Comparison of ENCODE assay signal across 1 cellular context in genomic region chr14:75283884-75284563, GRCh38.
TF ChIP-seq lines count a peak whose summit lies in the region.

No MANE protein-coding gene starts in this region.

TF ChIP-seq in K562, 482 proteins besides CTCF, POLR2A, EP300 and RAD21 (continues in another document):
- peak; percentile 53; the same call in 1 of the 2 replicates for TF ChIP-seq NFE2L1 (tag; IDR thresholded peaks at IDR 0.05; ENCODE audit: borderline replicate concordance, low read depth)
- no peak for TF ChIP-seq ATF2 (CRISPR knock-in tag; IDR thresholded peaks at IDR 0.05)
- no peak for TF ChIP-seq PYGO2 (tag; IDR thresholded peaks at IDR 0.05)
- no peak for TF ChIP-seq MLLT1 (IDR thresholded peaks at IDR 0.05)
- no peak for TF ChIP-seq COPS2 (conservative IDR thresholded peaks at IDR 0.05)
- TF ChIP-seq E2F8 (IDR thresholded peaks at IDR 0.05; ENCODE audit: low read depth, partially characterized antibody), result no peak
- TF ChIP-seq SRSF1 (IDR thresholded peaks at IDR 0.05; ENCODE audit: low read depth, low read length), result no peak
- peak; percentile 35 for TF ChIP-seq FOSL1 (tag; conservative IDR thresholded peaks at IDR 0.05)
- no peak for TF ChIP-seq EHMT2 (IDR thresholded peaks at IDR 0.05)
- TF ChIP-seq SPI1 (IDR thresholded peaks at IDR 0.05; ENCODE audit: borderline replicate concordance, low read depth, low read length), result peak; percentile 47; the same call in 1 of the 2 replicates
- TF ChIP-seq ZBTB2 (IDR thresholded peaks at IDR 0.05), result no peak
- TF ChIP-seq ETS1 (conservative IDR thresholded peaks at IDR 0.05; ENCODE audit: control insufficient read depth, low read depth, low read length), result no peak
- peak; percentile 84 for TF ChIP-seq DPF2 (IDR thresholded peaks at IDR 0.05)
- TF ChIP-seq U2AF1 (optimal IDR thresholded peaks at IDR 0.05; ENCODE audit: low read depth, low read length), result no peak
- TF ChIP-seq ZMIZ1 (IDR thresholded peaks at IDR 0.05; ENCODE audit: low read depth in 2 of 2, low read length in 2 of 2), result no peak; a peak in 1 of 4 replicates
- peak; percentile 98 for TF ChIP-seq ZNF384 (IDR thresholded peaks at IDR 0.05; ENCODE audit: low read depth, low read length)
- TF ChIP-seq SRF (CRISPR knock-in tag; IDR thresholded peaks at IDR 0.05), result no peak
- 0 out of 2 replicates have a peak, but pooled peaks have one; percentile 51 for TF ChIP-seq ZBTB43 (CRISPR knock-in tag; IDR thresholded peaks at IDR 0.05)
- no peak for TF ChIP-seq ZNF143 (CRISPR knock-in tag; IDR thresholded peaks at IDR 0.05)
- TF ChIP-seq ZFP1 (CRISPR knock-in tag; IDR thresholded peaks at IDR 0.05), result no peak
- TF ChIP-seq KAT8 (IDR thresholded peaks at IDR 0.05; ENCODE audit: low read depth), result no peak
- peak; percentile 83 for TF ChIP-seq DACH1 (IDR thresholded peaks at IDR 0.05; ENCODE audit: partially characterized antibody)
- no peak for TF ChIP-seq BRD4 (IDR thresholded peaks at IDR 0.05)
- TF ChIP-seq CBFB (CRISPR knock-in tag; IDR thresholded peaks at IDR 0.05), result no peak
- TF ChIP-seq ZNF253 (CRISPR knock-in tag; conservative IDR thresholded peaks at IDR 0.05), result no peak
- TF ChIP-seq PURB (CRISPR knock-in tag; IDR thresholded peaks at IDR 0.05; ENCODE audit: low read depth), result no peak
- no peak for TF ChIP-seq ELF1 (tag; IDR thresholded peaks at IDR 0.05)
- TF ChIP-seq MLX (CRISPR knock-in tag; conservative IDR thresholded peaks at IDR 0.05), result no peak
- TF ChIP-seq CHD1 (IDR thresholded peaks at IDR 0.05; ENCODE audit: low read length), result no peak
- TF ChIP-seq HMGN3 (IDR thresholded peaks at IDR 0.05; ENCODE audit: borderline replicate concordance, extremely low read depth, insufficient read length, low read depth, low read length), result no peak
- no peak for TF ChIP-seq SAFB (IDR thresholded peaks at IDR 0.05; ENCODE audit: borderline replicate concordance, low read depth, low read length)
- TF ChIP-seq TRIM24 (IDR thresholded peaks at IDR 0.05), result peak; percentile 61 to 65
- no peak for TF ChIP-seq MAX (CRISPR knock-in tag; IDR thresholded peaks at IDR 0.05)
- TF ChIP-seq HNRNPL (IDR thresholded peaks at IDR 0.05; ENCODE audit: low read depth, low read length), result no peak
- no peak for TF ChIP-seq PCBP2 (IDR thresholded peaks at IDR 0.05; ENCODE audit: low read depth, low read length, poor library complexity, severe bottlenecking)
- no peak for TF ChIP-seq ZNF551 (CRISPR knock-in tag; IDR thresholded peaks at IDR 0.05)
- TF ChIP-seq ARID3A (IDR thresholded peaks at IDR 0.05; ENCODE audit: borderline replicate concordance, low read depth, low read length), result no peak
- TF ChIP-seq STAG1 (CRISPR knock-in tag; IDR thresholded peaks at IDR 0.05; ENCODE audit: borderline replicate concordance), result no peak
- TF ChIP-seq ZNF197 (CRISPR knock-in tag; IDR thresholded peaks at IDR 0.05; ENCODE audit: low read depth), result no peak
- TF ChIP-seq CBFA2T3 (IDR thresholded peaks at IDR 0.05), result peak; percentile 64
- peak; percentile 53; the same call in 1 of the 2 replicates for TF ChIP-seq HDAC2 (IDR thresholded peaks at IDR 0.05)
- TF ChIP-seq EGR1 (conservative IDR thresholded peaks at IDR 0.05), result no peak
- TF ChIP-seq TRIM28 (IDR thresholded peaks at IDR 0.05), result no peak
- TF ChIP-seq FOXA3 (CRISPR knock-in tag; conservative IDR thresholded peaks at IDR 0.05 in 1 of 2, IDR thresholded peaks at IDR 0.05 in 1 of 2), result no peak
- no peak for TF ChIP-seq ZBTB1 (CRISPR knock-in tag; IDR thresholded peaks at IDR 0.05; ENCODE audit: borderline replicate concordance, low read depth)
- TF ChIP-seq MTA3 (IDR thresholded peaks at IDR 0.05; ENCODE audit: borderline replicate concordance), result no peak
- TF ChIP-seq ZNF263 (CRISPR knock-in tag; IDR thresholded peaks at IDR 0.05; ENCODE audit: borderline replicate concordance), result no peak
- TF ChIP-seq SNRNP70 (optimal IDR thresholded peaks at IDR 0.05; ENCODE audit: low read depth, low read length), result no peak
- no peak for TF ChIP-seq HIVEP1 (CRISPR knock-in tag; IDR thresholded peaks at IDR 0.05)
- no peak for TF ChIP-seq HBP1 (CRISPR knock-in tag; IDR thresholded peaks at IDR 0.05)
- no peak for TF ChIP-seq CBX8 (IDR thresholded peaks at IDR 0.05; ENCODE audit: borderline replicate concordance, extremely low read depth, low read depth, low read length, poor library complexity, severe bottlenecking)
- TF ChIP-seq KAT2B (IDR thresholded peaks at IDR 0.05; ENCODE audit: low read depth, low read length), result no peak
- no peak for TF ChIP-seq ZNF347 (CRISPR knock-in tag; IDR thresholded peaks at IDR 0.05; ENCODE audit: low read depth)
- TF ChIP-seq ZC3H11A (IDR thresholded peaks at IDR 0.05; ENCODE audit: low read depth, low read length), result no peak
